11 cellular contexts compared by ENCODE assay signal in genomic region chr1:201113451-201114244, GRCh38. TPM values are rescaled to one million over a fixed set of nuclear protein-coding genes. Genes with fewer than 3 reads are reported as not detected.
A peak's percentile ranks its signal among the peaks of the same experiment; 100 is the strongest.
DNase-seq lines count a peak whose midpoint lies in the region; ATAC-seq, FAIRE-seq and TF ChIP-seq lines count a peak whose summit lies in the region.
"Had no signal": no experiment of that assay in that cellular context is flagged by ENCODE, and none has a peak within 500 bp of the region (broad histone marks: within the 10 kb centered on the region; RNA-seq: fewer than 3 reads in every experiment).

No MANE protein-coding gene starts in this region.

- no peaks in the 10 kb centered on the region for H3K9me3 Mint-ChIP-seq in CD4-positive, alpha-beta memory T cell
- no peaks in the 10 kb centered on the region for H3K9me3 Mint-ChIP-seq in dendritic cell treated with granulocyte-macrophage colony-stimulating factor and Interleukin-4, amounts not matched to agents 40 ng/mL and 50 ng/mL, for 4 days
- H3K9me3 Mint-ChIP-seq in osteocyte (ENCODE audit: unreplicated experiment): no peaks in the 10 kb centered on the region

- H3K27ac Mint-ChIP-seq in CD4-positive, alpha-beta memory T cell: peak overlapping the region; percentile 22 to 93 (median 88)
- no peak overlapping the region for H3K27ac Mint-ChIP-seq in dendritic cell treated with granulocyte-macrophage colony-stimulating factor and Interleukin-4, amounts not matched to agents 40 ng/mL and 50 ng/mL, for 4 days
- no peak overlapping the region for H3K27ac Mint-ChIP-seq in osteocyte (ENCODE audit: unreplicated experiment)

- no peak for FAIRE-seq in D721Med (lab: Jason Lieb, UNC)

- peak overlapping the region; percentile 49 for H3K4me2 ChIP-seq in Loucy (ENCODE audit: low read depth, low read length, poor library complexity, severe bottlenecking)

- DNase-seq in CD4-positive, alpha-beta memory T cell: no peak
- DNase-seq in osteocyte (ENCODE audit: extremely low spot score, unreplicated experiment) (no peak), D721Med (ENCODE audit: insufficient read length, low spot score) (no peak), Ammon's horn (ENCODE audit: low spot score) (no peak), KBM-7 (no peak)
- DNase-seq: cortex of kidney had no signal

- H3F3A ChIP-seq in Loucy (ENCODE audit: low read depth): no peaks in the 10 kb centered on the region

- H3K27me3 Mint-ChIP-seq in CD4-positive, alpha-beta memory T cell: no peaks in the 10 kb centered on the region
- H3K27me3 Mint-ChIP-seq in dendritic cell treated with granulocyte-macrophage colony-stimulating factor and Interleukin-4, amounts not matched to agents 40 ng/mL and 50 ng/mL, for 4 days: peaks cover 55% of the 10 kb centered on the region
- H3K27me3 Mint-ChIP-seq in osteocyte (ENCODE audit: unreplicated experiment): peaks cover 15% of the 10 kb centered on the region

- no peaks in the 10 kb centered on the region for H3K79me2 ChIP-seq in Loucy (ENCODE audit: insufficient read depth, low read length)

- ATAC-seq in GM19452 (IDR thresholded peaks at IDR 0.05; ENCODE audit: unreplicated experiment): no peak

- intact Hi-C loops in CD4-positive, alpha-beta memory T cell (cut with micrococcal nuclease): loop anchor here (1.0 to 10.0 kb wide), 8 partner anchors 27 to 559 kb away; partner anchors contain the start of genes KIF14 and TMEM9
- intact Hi-C loops in dendritic cell treated with granulocyte-macrophage colony-stimulating factor and Interleukin-4, amounts not matched to agents 40 ng/mL and 50 ng/mL, for 4 days (cut with micrococcal nuclease): loop anchor here (1.0 kb wide), 2 partner anchors 27 to 141 kb away; no protein-coding TSS in a partner anchor

- TF ChIP-seq CTCF in Loucy (conservative IDR thresholded peaks at IDR 0.05; ENCODE audit: low read length): no peak
- TF ChIP-seq CTCF in osteocyte (IDR thresholded peaks at IDR 0.05): no peak
- no peak for TF ChIP-seq CTCF in D721Med (IDR thresholded peaks at IDR 0.05; ENCODE audit: insufficient read depth, missing control alignments)

- H3K4me1 ChIP-seq in CD4-positive, alpha-beta memory T cell (ENCODE audit: insufficient read depth, low read length): peaks cover 10% of the 10 kb centered on the region
- peaks cover 5% of the 10 kb centered on the region for H3K4me1 ChIP-seq in Loucy (ENCODE audit: insufficient read depth, low read length, poor library complexity, severe bottlenecking)

- H3K9me2 ChIP-seq in Loucy (replicated peaks; ENCODE audit: low read depth, low read length): no peaks in the 10 kb centered on the region

- peak overlapping the region; percentile 88 for H2AFZ ChIP-seq in Loucy (ENCODE audit: low read length)

- peaks cover 2 to 22% (median 10%) of the 10 kb centered on the region in 4 donors for H3K4me1 Mint-ChIP-seq in CD4-positive, alpha-beta memory T cell
- H3K4me1 Mint-ChIP-seq in dendritic cell treated with granulocyte-macrophage colony-stimulating factor and Interleukin-4, amounts not matched to agents 40 ng/mL and 50 ng/mL, for 4 days (ENCODE audit: low read depth): peaks cover 5% of the 10 kb centered on the region
- no peaks in the 10 kb centered on the region for H3K4me1 Mint-ChIP-seq in osteocyte (ENCODE audit: unreplicated experiment)

- H3K4me3 Mint-ChIP-seq in CD4-positive, alpha-beta memory T cell: peak overlapping the region; percentile 89 to 96 (median 92)
- H3K4me3 Mint-ChIP-seq in dendritic cell treated with granulocyte-macrophage colony-stimulating factor and Interleukin-4, amounts not matched to agents 40 ng/mL and 50 ng/mL, for 4 days: peak overlapping the region; percentile 82
- peak overlapping the region; percentile 77 for H3K4me3 Mint-ChIP-seq in osteocyte (ENCODE audit: unreplicated experiment)

- in situ Hi-C loops in KBM-7 (cut with MboI; ENCODE audit: low pct_unique_long_range_greater_than_20kb, low sequenced_read_pairs): no loop called here

- peak overlapping the region; percentile 57 to 65 for H3K4me3 ChIP-seq in CD4-positive, alpha-beta memory T cell (ENCODE audit: low read length in 2 of 2)
- peak overlapping the region; percentile 69 for H3K4me3 ChIP-seq in Loucy (ENCODE audit: low read length, poor library complexity, severe bottlenecking)

- no peaks in the 10 kb centered on the region for H3K27me3 ChIP-seq in CD4-positive, alpha-beta memory T cell (ENCODE audit: insufficient read depth, low read length)
- H3K27me3 ChIP-seq in Loucy (ENCODE audit: insufficient read depth, low read length, poor library complexity, severe bottlenecking): no peaks in the 10 kb centered on the region

- CTCF ChIA-PET in CD4-positive, alpha-beta memory T cell (lab: Charles Lee; ENCODE audit: partially characterized antibody): interaction anchor here (0.7 to 4.0 kb wide), 20 partner anchors 9 to 990 kb away, joined by 3 to 57 read pairs (median 5); partner anchors contain the start of gene TMEM9

- POLR2A ChIA-PET in CD4-positive, alpha-beta memory T cell (lab: Charles Lee; ENCODE audit: partially characterized antibody): interaction anchor here (0.6 to 1.7 kb wide), 11 partner anchors 9 to 1236 kb away, joined by 3 to 10 read pairs (median 5); partner anchors contain the start of genes DDX59 and TMEM9

- H3K9ac ChIP-seq in Loucy (ENCODE audit: low read depth, low read length, poor library complexity, severe bottlenecking): peak overlapping the region; percentile 38

- no peaks in the 10 kb centered on the region for H3K36me3 ChIP-seq in CD4-positive, alpha-beta memory T cell (ENCODE audit: insufficient read depth, low read length)
- H3K36me3 ChIP-seq in Loucy (ENCODE audit: insufficient read depth, low read length): no peaks in the 10 kb centered on the region

- no peaks in the 10 kb centered on the region for H3K36me3 Mint-ChIP-seq in CD4-positive, alpha-beta memory T cell
- no peaks in the 10 kb centered on the region for H3K36me3 Mint-ChIP-seq in dendritic cell treated with granulocyte-macrophage colony-stimulating factor and Interleukin-4, amounts not matched to agents 40 ng/mL and 50 ng/mL, for 4 days (ENCODE audit: low read depth)
- H3K36me3 Mint-ChIP-seq in osteocyte (ENCODE audit: unreplicated experiment): no peaks in the 10 kb centered on the region

- no peaks in the 10 kb centered on the region for H4K20me1 ChIP-seq in Loucy (ENCODE audit: insufficient read depth, low read length, poor library complexity, severe bottlenecking)

- peak overlapping the region; percentile 38 for H3K27ac ChIP-seq in CD4-positive, alpha-beta memory T cell (ENCODE audit: low read depth, low read length)

- H3K9me3 ChIP-seq in CD4-positive, alpha-beta memory T cell (ENCODE audit: control insufficient read depth in 1 of 2, low read length in 2 of 2): no peaks in the 10 kb centered on the region
- no peaks in the 10 kb centered on the region for H3K9me3 ChIP-seq in Loucy (ENCODE audit: insufficient read depth, low read depth, low read length)

RNA-seq across cellular contexts. Expression of gene CACNA1S, which starts 1.4 kb away (rescaled TPM):
- total RNA-seq in CD4-positive, alpha-beta memory T cell: not detected
- not detected for polyA plus RNA-seq in CD4-positive, alpha-beta memory T cell
- not detected in 2 replicates for total RNA-seq in osteocyte
- total RNA-seq: renal cortical epithelial cell, SK-MEL-5 had no signal

RNA-seq across cellular contexts. Expression of gene ASCL5, which starts 13.3 kb away (rescaled TPM):
- total RNA-seq in CD4-positive, alpha-beta memory T cell: under 1 TPM in 1 of 2 experiments, not detected in 1; 0.30 TPM
- not detected for polyA plus RNA-seq in CD4-positive, alpha-beta memory T cell
- total RNA-seq in osteocyte: not detected in 2 replicates
- total RNA-seq: renal cortical epithelial cell, SK-MEL-5 had no signal

RNA-seq across cellular contexts. Expression of gene TMEM9, which starts 40.6 kb away (rescaled TPM):
- total RNA-seq in CD4-positive, alpha-beta memory T cell: 10 to 100 TPM; 20.6 to 21.1 TPM
- polyA plus RNA-seq in CD4-positive, alpha-beta memory T cell: 10 to 100 TPM; 25.4 to 64.3 TPM
- total RNA-seq in osteocyte: 63.9 and 64.2 TPM in 2 replicates

Comparison
In these comparisons a context has a peak if more than half of its experiments do, and no peak if none do; other contexts are left out.
1. H3K27ac Mint-ChIP-seq: peak in CD4-positive, alpha-beta memory T cell (7 of 7); none in dendritic cell treated with granulocyte-macrophage colony-stimulating factor and Interleukin-4, amounts not matched to agents 40 ng/mL and 50 ng/mL, for 4 days (single experiment) and osteocyte (single experiment).
2. Peak in every context shown above with its lines, with median percentiles within 50 percentile points of each other: H3K4me3 Mint-ChIP-seq.